ENCODE assay signal across 15 cellular contexts in the genomic region with DNA sequence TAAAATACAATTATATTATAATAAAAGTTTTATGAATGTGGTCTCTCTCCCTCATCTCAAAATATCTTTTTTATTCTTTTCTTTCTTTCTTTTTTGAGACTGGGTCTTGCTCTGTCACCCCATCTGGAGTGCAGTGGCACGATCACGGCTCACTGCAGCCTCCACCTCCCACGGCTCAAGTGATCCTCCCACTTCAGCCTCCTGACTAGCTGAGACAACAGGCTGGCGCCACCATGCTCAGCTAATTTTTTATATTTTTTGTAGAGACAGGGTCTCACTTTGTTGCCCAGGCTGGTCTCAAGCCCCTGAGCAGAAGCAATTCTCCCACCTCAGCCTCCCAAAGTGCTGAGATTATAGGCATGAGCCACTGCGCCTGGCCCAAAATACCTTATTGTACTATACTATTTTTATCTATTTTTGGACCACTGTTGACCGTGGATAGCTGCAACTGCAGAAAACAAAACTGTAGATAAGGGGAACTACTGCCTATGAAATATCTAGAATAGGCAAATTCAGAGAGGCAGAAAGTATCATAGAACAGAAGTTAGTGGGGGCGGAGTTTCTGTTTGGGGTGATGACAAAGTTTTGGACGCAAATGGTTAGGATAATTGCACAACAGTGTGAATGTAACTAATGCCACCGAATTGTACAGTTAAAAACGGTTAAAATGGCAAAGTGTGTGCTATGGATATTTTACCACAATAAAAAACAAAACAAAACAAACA.
DNase-seq lines count a peak whose midpoint lies in the region; ATAC-seq and TF ChIP-seq lines count a peak whose summit lies in the region.
"Had no signal": no experiment of that assay in that cellular context is flagged by ENCODE, and none has a peak within 500 bp of the region (broad histone marks: within the 10 kb centered on the region; RNA-seq: fewer than 3 reads in every experiment).

No MANE protein-coding gene starts in this region.

- peak; percentile 75 for DNase-seq in CD1c-positive myeloid dendritic cell (ENCODE audit: extremely low spot score)
- DNase-seq in activated B cell treated with CpG ODN at 0.5 μM for 24 hours: no peak
- no peak for DNase-seq in naive thymus-derived CD4-positive, alpha-beta T cell
- DNase-seq in RWPE1 (ENCODE audit: low spot score): no peak
- no peak for DNase-seq in stimulated activated CD4-positive, alpha-beta T cell treated with anti-CD3 and anti-CD28 coated beads, Interleukin-4, amount 100 ng/mL, for 4 hours
- DNase-seq: activated CD4-positive, alpha-beta memory T cell treated with anti-CD3 and anti-CD28 coated beads for 36 hours; activated T-cell treated with anti-CD3 and anti-CD28 coated beads, Interleukin-2, amount 50 U/mL, for 72 hours; H9; hypothalamus; NCI-H2081 treated with DMSO at 0.1 percent for 48 hours; NCI-H524; stimulated activated naive CD8-positive, alpha-beta T cell treated with anti-CD3 and anti-CD28 coated beads, Interleukin-15, Interleukin-2, amounts not matched to agents 100 U/mL and 50 U/mL, for 24 hours had no signal

- no peak overlapping the region for H3K4me3 Mint-ChIP-seq in activated B cell treated with CpG ODN at 0.5 μM for 24 hours
- H3K4me3 Mint-ChIP-seq in naive thymus-derived CD4-positive, alpha-beta T cell: no peak overlapping the region
- H3K4me3 Mint-ChIP-seq: activated CD4-positive, alpha-beta memory T cell treated with anti-CD3 and anti-CD28 coated beads for 36 hours; activated T-cell treated with anti-CD3 and anti-CD28 coated beads, Interleukin-2, amount 50 U/mL, for 72 hours; H9 had no signal

- intact Hi-C loops in activated B cell treated with CpG ODN at 0.5 μM for 24 hours (cut with micrococcal nuclease): loop anchor here (5.0 to 10.0 kb wide), 4 partner anchors 39 to 449 kb away; a partner anchor contains a TSS
- intact Hi-C loops in naive thymus-derived CD4-positive, alpha-beta T cell (cut with micrococcal nuclease): loop anchor here (10.0 kb wide), 2 partner anchors 369 to 381 kb away; no protein-coding TSS in a partner anchor

- peaks cover 10 to 18% of the 10 kb centered on the region in 2 donors for H3K4me1 ChIP-seq in naive thymus-derived CD4-positive, alpha-beta T cell (ENCODE audit: control insufficient read depth in 2 of 2, insufficient read depth in 2 of 2, low read length in 2 of 2)

- H3K4me3 ChIP-seq in naive thymus-derived CD4-positive, alpha-beta T cell (ENCODE audit: low read length): no peak overlapping the region

- H3K27ac Mint-ChIP-seq in activated B cell treated with CpG ODN at 0.5 μM for 24 hours: peak overlapping the region; percentile 46
- no peak overlapping the region for H3K27ac Mint-ChIP-seq in naive thymus-derived CD4-positive, alpha-beta T cell
- H3K27ac Mint-ChIP-seq: activated CD4-positive, alpha-beta memory T cell treated with anti-CD3 and anti-CD28 coated beads for 36 hours; activated T-cell treated with anti-CD3 and anti-CD28 coated beads, Interleukin-2, amount 50 U/mL, for 72 hours; H9 had no signal

- POLR2A ChIA-PET in activated B cell treated with CpG ODN at 0.5 μM for 24 hours (lab: Charles Lee) (no interaction called here), RWPE1 (lab: Yijun Ruan, JAX; ENCODE audit: low non-redundant PET) (no interaction called here)
- POLR2A ChIA-PET in naive thymus-derived CD4-positive, alpha-beta T cell (lab: Charles Lee): no interaction called here

- CTCF ChIA-PET in activated B cell treated with CpG ODN at 0.5 μM for 24 hours (lab: Charles Lee) (no interaction called here), RWPE1 (lab: Yijun Ruan, JAX) (no interaction called here)
- CTCF ChIA-PET in naive thymus-derived CD4-positive, alpha-beta T cell (lab: Charles Lee): no interaction called here

- H3K27me3 ChIP-seq in naive thymus-derived CD4-positive, alpha-beta T cell (ENCODE audit: control insufficient read depth in 2 of 2, insufficient read depth in 2 of 2, low read length in 2 of 2): no peaks in the 10 kb centered on the region

- ATAC-seq in HG03442 (IDR thresholded peaks at IDR 0.05; ENCODE audit: unreplicated experiment): peak; percentile 26
- ATAC-seq in activated B cell treated with CpG ODN at 0.5 μM for 24 hours (ENCODE audit: low read depth): no peak
- ATAC-seq in naive thymus-derived CD4-positive, alpha-beta T cell: peak; percentile 10
- no peak for ATAC-seq in HG03342 (IDR thresholded peaks at IDR 0.05; ENCODE audit: unreplicated experiment)
- ATAC-seq in GM18511 (IDR thresholded peaks at IDR 0.05; ENCODE audit: unreplicated experiment): no peak
- ATAC-seq: activated T-cell treated with anti-CD3 and anti-CD28 coated beads, Interleukin-2, amount 50 U/mL, for 72 hours; stimulated activated naive CD8-positive, alpha-beta T cell treated with anti-CD3 and anti-CD28 coated beads, Interleukin-15, Interleukin-2, amounts not matched to agents 100 U/mL and 50 U/mL, for 24 hours had no signal

- TF ChIP-seq CTCF in activated B cell treated with CpG ODN at 0.5 μM for 24 hours (IDR thresholded peaks at IDR 0.05) (no peak), RWPE1 (conservative IDR thresholded peaks at IDR 0.05; ENCODE audit: low read depth) (no peak)

- H3K27me3 Mint-ChIP-seq in activated B cell treated with CpG ODN at 0.5 μM for 24 hours: no peaks in the 10 kb centered on the region
- H3K27me3 Mint-ChIP-seq in naive thymus-derived CD4-positive, alpha-beta T cell: peaks cover 0 to 33% (median 0%) of the 10 kb centered on the region in 5 donors

- H3K36me3 ChIP-seq in naive thymus-derived CD4-positive, alpha-beta T cell (ENCODE audit: control insufficient read depth in 2 of 3, insufficient read depth in 3 of 3, low read length in 3 of 3): no peaks in the 10 kb centered on the region

- no peaks in the 10 kb centered on the region for H3K9me3 ChIP-seq in naive thymus-derived CD4-positive, alpha-beta T cell (ENCODE audit: control insufficient read depth in 2 of 3, low read length in 3 of 3)

- H3K27ac ChIP-seq in naive thymus-derived CD4-positive, alpha-beta T cell (ENCODE audit: low read depth, low read length): no peak overlapping the region
- H3K27ac ChIP-seq in RWPE1: no peak overlapping the region

- no peaks in the 10 kb centered on the region for H3K9me3 Mint-ChIP-seq in activated B cell treated with CpG ODN at 0.5 μM for 24 hours
- peaks cover 0 to 2% (median 0%) of the 10 kb centered on the region in 11 donors for H3K9me3 Mint-ChIP-seq in naive thymus-derived CD4-positive, alpha-beta T cell
- H3K9me3 Mint-ChIP-seq: activated CD4-positive, alpha-beta memory T cell treated with anti-CD3 and anti-CD28 coated beads for 36 hours; activated T-cell treated with anti-CD3 and anti-CD28 coated beads, Interleukin-2, amount 50 U/mL, for 72 hours; H9 had no signal

- peaks cover 75% of the 10 kb centered on the region for H3K4me1 Mint-ChIP-seq in activated B cell treated with CpG ODN at 0.5 μM for 24 hours
- H3K4me1 Mint-ChIP-seq in naive thymus-derived CD4-positive, alpha-beta T cell: peaks cover 19 to 54% (median 32%) of the 10 kb centered on the region in 7 donors

- no peaks in the 10 kb centered on the region for H3K36me3 Mint-ChIP-seq in activated B cell treated with CpG ODN at 0.5 μM for 24 hours (ENCODE audit: low read depth)
- H3K36me3 Mint-ChIP-seq in naive thymus-derived CD4-positive, alpha-beta T cell: peaks cover 0 to 9% (median 0%) of the 10 kb centered on the region in 5 donors
- H3K36me3 Mint-ChIP-seq: activated CD4-positive, alpha-beta memory T cell treated with anti-CD3 and anti-CD28 coated beads for 36 hours had no signal

Comparison
In these comparisons a context has a peak if more than half of its experiments do, and no peak if none do; other contexts are left out.
1. ATAC-seq: peak in HG03442 (single experiment) and naive thymus-derived CD4-positive, alpha-beta T cell (single experiment); none in activated B cell treated with CpG ODN at 0.5 μM for 24 hours (single experiment), HG03342 (single experiment) and GM18511 (single experiment).